In genomic region chr16:1691956-1692355, GRCh38 we compare ENCODE assay signal across 1 cellular context.
TF ChIP-seq lines count a peak whose summit lies in the region.

No MANE protein-coding gene starts in this region.

TF ChIP-seq in H1, 55 proteins besides CTCF, POLR2A, EP300 and RAD21:
- TF ChIP-seq GTF2F1 (IDR thresholded peaks at IDR 0.05; ENCODE audit: borderline replicate concordance, low read depth, low read length) (no peak), RBBP5 (IDR thresholded peaks at IDR 0.05; ENCODE audit: borderline replicate concordance, low read depth, low read length) (no peak), RXRA (IDR thresholded peaks at IDR 0.05; ENCODE audit: insufficient read depth, low read depth, low read length) (no peak), SP1 (IDR thresholded peaks at IDR 0.05; ENCODE audit: low read depth, low read length) (no peak), SUZ12 (IDR thresholded peaks at IDR 0.05; ENCODE audit: low read length) (no peak), ATF2 (IDR thresholded peaks at IDR 0.05; ENCODE audit: low read length) (no peak), KDM5A (IDR thresholded peaks at IDR 0.05; ENCODE audit: low read length) (no peak), CTBP2 (IDR thresholded peaks at IDR 0.05; ENCODE audit: borderline replicate concordance, insufficient read depth, insufficient read length, low read length) (no peak), SP4 (IDR thresholded peaks at IDR 0.05; ENCODE audit: low read length) (no peak), FOSL1 (IDR thresholded peaks at IDR 0.05; ENCODE audit: insufficient read depth, low read depth, low read length) (no peak), HDAC2 (IDR thresholded peaks at IDR 0.05; ENCODE audit: borderline replicate concordance in 1 of 2, low read depth in 2 of 2, low read length in 2 of 2) (no peak)
